15 cellular contexts compared by ENCODE assay signal in the genomic region with DNA sequence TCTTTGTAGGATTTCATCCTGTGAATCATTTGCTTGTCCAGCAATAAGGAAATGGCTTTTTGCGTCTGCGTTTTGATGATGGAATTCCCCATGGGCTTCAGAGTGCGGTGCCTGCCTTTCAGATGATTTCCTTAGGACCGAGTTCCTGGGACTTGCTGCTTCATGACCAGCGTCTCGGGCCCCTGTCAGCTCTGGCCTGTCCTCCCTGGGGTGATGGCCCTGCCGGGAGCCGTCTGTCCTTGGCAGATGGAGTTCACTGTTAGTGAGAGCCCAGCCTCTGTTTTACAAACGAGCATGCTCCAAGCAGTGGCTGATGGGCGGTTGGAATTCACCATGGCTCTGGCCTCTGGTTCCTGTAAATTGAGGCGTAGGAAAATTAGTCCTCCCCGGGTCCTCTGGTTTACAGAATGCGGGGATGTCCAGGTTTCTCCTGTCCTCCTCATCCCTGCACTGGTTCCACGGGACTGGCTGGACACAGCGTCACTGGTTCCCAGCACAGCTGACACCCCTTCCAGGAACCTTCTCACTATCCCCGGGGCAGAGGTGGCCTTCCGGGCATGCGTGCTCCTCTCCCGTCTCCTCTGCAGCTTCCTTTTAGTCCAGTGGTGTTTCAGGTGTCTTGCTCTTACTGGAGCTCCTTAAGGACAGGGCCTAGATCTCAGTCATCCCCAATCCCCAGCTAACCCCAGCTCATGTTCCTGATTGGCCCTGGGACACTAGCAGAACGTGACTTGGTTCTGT. TPM values are rescaled to one million over a fixed set of nuclear protein-coding genes. Genes with fewer than 3 reads are reported as not detected.
DNase-seq lines count a peak whose midpoint lies in the region; ATAC-seq, FAIRE-seq and TF ChIP-seq lines count a peak whose summit lies in the region.
"Had no signal": no experiment of that assay in that cellular context is flagged by ENCODE, and none has a peak within 500 bp of the region (broad histone marks: within the 10 kb centered on the region; RNA-seq: fewer than 3 reads in every experiment).

No MANE protein-coding gene starts in this region.

- no peaks in the 10 kb centered on the region for H3K27me3 Mint-ChIP-seq in CD8-positive, alpha-beta T cell (ENCODE audit: low read depth)
- H3K27me3 Mint-ChIP-seq: IgD-negative memory B cell; natural killer cell treated with Interleukin-12 subunit alpha and Interleukin-12 subunit beta and Interleukin-15 and Interleukin-18, amount 100 ng/mL, for 72 hours; stimulated activated naive B cell treated with anti-CD40 and anti-IgM and Interleukin-4, amounts not matched to agents 10 μg/mL and 1 μg/mL and 100 μg/mL, for 72 hours had no signal

- peak overlapping the region; percentile 29 for H3K4me3 Mint-ChIP-seq in CD8-positive, alpha-beta T cell
- H3K4me3 Mint-ChIP-seq: stimulated activated naive B cell treated with anti-CD40 and anti-IgM and Interleukin-4, amounts not matched to agents 10 μg/mL and 1 μg/mL and 100 μg/mL, for 72 hours; T-helper 1 cell treated with Interleukin-12 subunit alpha and Interleukin-12 subunit beta and Interleukin-4 antibody, amounts not matched to agents 30 μg/mL and 1 μg/mL, for 36 hours had no signal

- no TSS peak for BruUV-seq in endothelial cell of umbilical vein (replicated peaks; lab: Mats Ljungman, UMichigan)

- no peak for ATAC-seq in CD8-positive, alpha-beta T cell
- ATAC-seq: natural killer cell treated with Interleukin-12 subunit alpha and Interleukin-12 subunit beta and Interleukin-15 and Interleukin-18, amount 100 ng/mL, for 72 hours; stimulated activated naive B cell treated with anti-CD40 and anti-IgM and Interleukin-4, amounts not matched to agents 10 μg/mL and 1 μg/mL and 100 μg/mL, for 72 hours had no signal

- H3K27ac ChIP-seq in CD8-positive, alpha-beta T cell (ENCODE audit: low read depth, low read length), result no peak overlapping the region
- H3K27ac ChIP-seq in endothelial cell of umbilical vein (ENCODE audit: insufficient read depth, low read depth, low read length), result no peak overlapping the region

- POLR2A ChIA-PET in CD8-positive, alpha-beta T cell (lab: Charles Lee), result interaction anchor here (0.8 to 2.1 kb wide), 4 partner anchors 13 to 34 kb away, joined by 3 to 10 read pairs (median 6); a partner anchor contains a TSS
- POLR2A ChIA-PET in endothelial cell of umbilical vein (lab: Charles Lee), result no interaction called here

- intact Hi-C loops in CD8-positive, alpha-beta T cell (cut with DNase I, micrococcal nuclease), result no loop called here
- intact Hi-C loops in endothelial cell of umbilical vein (cut with micrococcal nuclease) (no loop called here), posterior vena cava (cut with DNase I) (no loop called here)

- no peaks in the 10 kb centered on the region for H4K20me1 ChIP-seq in endothelial cell of umbilical vein (replicated peaks; ENCODE audit: control insufficient read depth, extremely low read depth, insufficient read depth, low read length)

- peak overlapping the region; percentile 36 for H3K9ac ChIP-seq in NT2/D1 (ENCODE audit: insufficient read length, low read depth)
- H3K9ac ChIP-seq in endothelial cell of umbilical vein (replicated peaks; ENCODE audit: extremely low read depth, insufficient read depth, low read length), result no peak overlapping the region

- H3K79me2 ChIP-seq in endothelial cell of umbilical vein (ENCODE audit: control insufficient read depth, insufficient read depth, low read length), result no peaks in the 10 kb centered on the region

- H3K9me3 ChIP-seq in CD8-positive, alpha-beta T cell (ENCODE audit: low read length), result no peaks in the 10 kb centered on the region
- H3K9me3 ChIP-seq in NT2/D1 (ENCODE audit: insufficient read depth, low read length), result no peaks in the 10 kb centered on the region
- H3K9me3 ChIP-seq in endothelial cell of umbilical vein (replicated peaks; ENCODE audit: control insufficient read depth, insufficient read depth, low read length), result no peaks in the 10 kb centered on the region

- no peak for TF ChIP-seq CTCF in CD8-positive, alpha-beta T cell (IDR thresholded peaks at IDR 0.05)
- no peak for TF ChIP-seq CTCF in endothelial cell of umbilical vein (IDR thresholded peaks at IDR 0.05; ENCODE audit: extremely low read depth in 1 of 2, insufficient read depth in 1 of 2, low read depth in 1 of 2, low read length in 2 of 2)

- H3K36me3 Mint-ChIP-seq in CD8-positive, alpha-beta T cell, result peaks cover 6% of the 10 kb centered on the region
- H3K36me3 Mint-ChIP-seq: IgD-negative memory B cell; natural killer cell treated with Interleukin-12 subunit alpha and Interleukin-12 subunit beta and Interleukin-15 and Interleukin-18, amount 100 ng/mL, for 72 hours had no signal

- H3K4me2 ChIP-seq in endothelial cell of umbilical vein (ENCODE audit: insufficient read depth, low read length), result no peak overlapping the region

- TF ChIP-seq POLR2A in endothelial cell of umbilical vein (IDR thresholded peaks at IDR 0.05; ENCODE audit: low read depth, low read length), result no peak

- DNase-seq in CD8-positive, alpha-beta T cell, result no peak
- no peak for DNase-seq in NT2/D1 (ENCODE audit: low read depth, low spot score)
- peak; percentile 26 for DNase-seq in endothelial cell of umbilical vein (ENCODE audit: low read depth, low spot score)
- peak; percentile 79 for DNase-seq in posterior vena cava (ENCODE audit: low spot score)
- no peak for DNase-seq in DMS153 (lab: John Stamatoyannopoulos, UW)
- DNase-seq in NCI-H446 (lab: John Stamatoyannopoulos, UW), result no peak
- DNase-seq in ureter (ENCODE audit: low spot score), result no peak
- DNase-seq in SKM-1 treated with dmso at 0.1 percent for 144 hours (lab: John Stamatoyannopoulos, UW; ENCODE audit: unreplicated experiment), result no peak
- DNase-seq: HCEC 1CT; NCI-H146; stimulated activated CD4-positive, alpha-beta T cell treated with anti-CD3 and anti-CD28 coated beads, Interleukin-2, amount 100 ng/mL, for 24 hours; stimulated activated naive B cell treated with anti-CD40 and anti-IgM and Interleukin-4, amounts not matched to agents 10 μg/mL and 1 μg/mL and 100 μg/mL, for 72 hours had no signal

- H3K9me1 ChIP-seq in endothelial cell of umbilical vein (replicated peaks; ENCODE audit: control insufficient read depth, extremely low read depth, insufficient read depth, low read length), result no peaks in the 10 kb centered on the region

- dilution Hi-C loops in endothelial cell of umbilical vein (cut with MboI; ENCODE audit: extremely low pct_ligation_motif_present, low sequenced_read_pairs), result no loop called here

- CTCF ChIA-PET in CD8-positive, alpha-beta T cell (lab: Charles Lee), result interaction anchor here (1.0 to 2.5 kb wide), 6 partner anchors 23 to 126 kb away, joined by 3 to 12 read pairs (median 3); a partner anchor contains a TSS
- CTCF ChIA-PET in endothelial cell of umbilical vein (lab: Charles Lee), result interaction anchor here (0.8 to 2.6 kb wide), 3 partner anchors 19 to 224 kb away, joined by 3 to 16 read pairs (median 3); no protein-coding TSS in a partner anchor

- H3K27me3 ChIP-seq in CD8-positive, alpha-beta T cell (ENCODE audit: insufficient read depth, low read length), result no peaks in the 10 kb centered on the region
- H3K27me3 ChIP-seq in NT2/D1 (ENCODE audit: insufficient read depth, insufficient read length) (no peaks in the 10 kb centered on the region), endothelial cell of umbilical vein (ENCODE audit: control insufficient read depth in 2 of 2, insufficient read depth in 2 of 2, low read length in 2 of 2) (no peaks in the 10 kb centered on the region)

- no peak overlapping the region for H2AFZ ChIP-seq in endothelial cell of umbilical vein (ENCODE audit: low read depth, low read length)

- H3K4me1 Mint-ChIP-seq in CD8-positive, alpha-beta T cell (ENCODE audit: low read depth), result peaks cover 74% of the 10 kb centered on the region

- H3K9me3 Mint-ChIP-seq in CD8-positive, alpha-beta T cell, result no peaks in the 10 kb centered on the region
- H3K9me3 Mint-ChIP-seq: IgD-negative memory B cell; natural killer cell treated with Interleukin-12 subunit alpha and Interleukin-12 subunit beta and Interleukin-15 and Interleukin-18, amount 100 ng/mL, for 72 hours; stimulated activated naive B cell treated with anti-CD40 and anti-IgM and Interleukin-4, amounts not matched to agents 10 μg/mL and 1 μg/mL and 100 μg/mL, for 72 hours; T-helper 1 cell treated with Interleukin-12 subunit alpha and Interleukin-12 subunit beta and Interleukin-4 antibody, amounts not matched to agents 30 μg/mL and 1 μg/mL, for 36 hours had no signal

- peak overlapping the region; percentile 79 for H3K27ac Mint-ChIP-seq in CD8-positive, alpha-beta T cell
- H3K27ac Mint-ChIP-seq: stimulated activated naive B cell treated with anti-CD40 and anti-IgM and Interleukin-4, amounts not matched to agents 10 μg/mL and 1 μg/mL and 100 μg/mL, for 72 hours had no signal

- no peaks in the 10 kb centered on the region for H3K36me3 ChIP-seq in CD8-positive, alpha-beta T cell (ENCODE audit: insufficient read depth, low read length)
- no peaks in the 10 kb centered on the region for H3K36me3 ChIP-seq in NT2/D1 (ENCODE audit: insufficient read depth, insufficient read length, low read length)
- H3K36me3 ChIP-seq in endothelial cell of umbilical vein (ENCODE audit: control insufficient read depth in 2 of 2, extremely low read depth in 1 of 2, insufficient read depth in 2 of 2, low read length in 2 of 2), result no peaks in the 10 kb centered on the region

- FAIRE-seq in endothelial cell of umbilical vein (lab: Jason Lieb, UNC), result peak; percentile 55

- no peak overlapping the region for H3K4me3 ChIP-seq in CD8-positive, alpha-beta T cell (ENCODE audit: low read depth, low read length)
- H3K4me3 ChIP-seq in NT2/D1 (ENCODE audit: insufficient read length, low read depth) (no peak overlapping the region), endothelial cell of umbilical vein (replicated peaks in 1 of 3; ENCODE audit: insufficient read depth in 1 of 3, low read depth in 1 of 3, low read length in 3 of 3) (no peak overlapping the region)

- H3K4me1 ChIP-seq in CD8-positive, alpha-beta T cell (ENCODE audit: insufficient read depth, low read length), result peaks cover 44% of the 10 kb centered on the region
- peaks cover 27% of the 10 kb centered on the region for H3K4me1 ChIP-seq in NT2/D1 (ENCODE audit: insufficient read depth, insufficient read length)
- peaks cover 13% of the 10 kb centered on the region for H3K4me1 ChIP-seq in endothelial cell of umbilical vein (ENCODE audit: control insufficient read depth, extremely low read depth, insufficient read depth, low read length)

RNA-seq across cellular contexts. Expression of a gene that starts 34.9 kb away (rescaled TPM):
- total RNA-seq in CD8-positive, alpha-beta T cell, result 10 to 100 TPM; 29.2 to 30.9 TPM
- total RNA-seq in endothelial cell of umbilical vein (23.3 and 24.8 TPM in 2 replicates), posterior vena cava (10 to 100 TPM; 30.5 to 42.6 TPM), ureter (44.8 TPM)
- 22.2 and 23.7 TPM in 2 replicates for polyA plus RNA-seq in endothelial cell of umbilical vein
- polyA plus RNA-seq in endothelial cell of umbilical vein (2011; cell fraction: cytosol; rRNA removed), result 23.4 and 23.9 TPM in 2 replicates
- polyA plus RNA-seq in endothelial cell of umbilical vein (2011; cell fraction: nucleus; rRNA removed), result 25.6 and 30.0 TPM in 2 replicates
- 21.0 and 23.3 TPM in 2 replicates for polyA plus RNA-seq in endothelial cell of umbilical vein (2012)
- polyA minus RNA-seq in endothelial cell of umbilical vein, result 28.1 and 29.0 TPM in 2 replicates
- polyA minus RNA-seq in endothelial cell of umbilical vein (2011; cell fraction: cytosol; rRNA and poly(A)+ RNA removed), result 16.4 TPM
- 13.9 and 14.3 TPM in 2 replicates for polyA minus RNA-seq in endothelial cell of umbilical vein (2011; cell fraction: nucleus; rRNA and poly(A)+ RNA removed)

Comparison
In these comparisons a context has a peak if more than half of its experiments do, and no peak if none do; other contexts are left out.
1. DNase-seq: peak in endothelial cell of umbilical vein (single experiment) and posterior vena cava (single experiment); none in CD8-positive, alpha-beta T cell (0 of 7), NT2/D1 (single experiment), DMS153 (single experiment), NCI-H446 (0 of 2), ureter (single experiment) and SKM-1 treated with dmso at 0.1 percent for 144 hours (single experiment).